In genomic region chr9:93258818-93259489, GRCh38 we compare ENCODE assay signal across 16 cellular contexts.
DNase-seq lines count a peak whose midpoint lies in the region; ATAC-seq and TF ChIP-seq lines count a peak whose summit lies in the region.
"Had no signal": no experiment of that assay in that cellular context is flagged by ENCODE, and none has a peak within 500 bp of the region (broad histone marks: within the 10 kb centered on the region; RNA-seq: fewer than 3 reads in every experiment).

No MANE protein-coding gene starts in this region.

- intact Hi-C loops in breast epithelium (cut with DNase I; ENCODE audit: low total_unique reads) (no loop called here), MCF 10A (cut with micrococcal nuclease) (no loop called here), upper lobe of right lung (cut with DNase I) (no loop called here)

- H3K36me3 ChIP-seq in breast epithelium (no peaks in the 10 kb centered on the region), upper lobe of right lung (no peaks in the 10 kb centered on the region)
- H3K36me3 ChIP-seq: adrenal gland had no signal

- TF ChIP-seq CTCF in breast epithelium (IDR thresholded peaks at IDR 0.05): no peak
- no peak for TF ChIP-seq CTCF in MCF 10A (IDR thresholded peaks at IDR 0.05; ENCODE audit: unreplicated experiment)
- TF ChIP-seq CTCF in upper lobe of right lung (IDR thresholded peaks at IDR 0.05): no peak

- no peak for TF ChIP-seq POLR2A in breast epithelium (IDR thresholded peaks at IDR 0.05)

- H3K27ac ChIP-seq in breast epithelium: no peak overlapping the region
- H3K27ac ChIP-seq in upper lobe of right lung: no peak overlapping the region
- H3K27ac ChIP-seq: adrenal gland, heart right ventricle had no signal

- ATAC-seq in activated T-cell treated with anti-CD3 and anti-CD28 coated beads, Interleukin-2, amount 50 U/mL, for 4 hours: no peak
- ATAC-seq in upper lobe of right lung (no peak), HG02571 (IDR thresholded peaks at IDR 0.05; ENCODE audit: unreplicated experiment) (no peak)
- ATAC-seq: effector memory CD8-positive, alpha-beta T cell; heart right ventricle; T-helper 17 cell had no signal

- no peak overlapping the region for H3K27ac Mint-ChIP-seq in MCF 10A (ENCODE audit: low read depth, unreplicated experiment)
- H3K27ac Mint-ChIP-seq: effector memory CD8-positive, alpha-beta T cell; T-helper 17 cell had no signal

- no peaks in the 10 kb centered on the region for H3K4me1 Mint-ChIP-seq in MCF 10A (ENCODE audit: insufficient read depth, unreplicated experiment)
- no peaks in the 10 kb centered on the region for H3K4me1 Mint-ChIP-seq in activated T-cell treated with anti-CD3 and anti-CD28 coated beads, Interleukin-2, amount 50 U/mL, for 4 hours (ENCODE audit: low read depth)

- H3K9me3 ChIP-seq in breast epithelium (no peaks in the 10 kb centered on the region), upper lobe of right lung (no peaks in the 10 kb centered on the region)
- H3K9me3 ChIP-seq: adrenal gland, heart right ventricle had no signal

- no peak overlapping the region for H3K4me3 Mint-ChIP-seq in MCF 10A (ENCODE audit: unreplicated experiment)
- no peak overlapping the region for H3K4me3 Mint-ChIP-seq in activated T-cell treated with anti-CD3 and anti-CD28 coated beads, Interleukin-2, amount 50 U/mL, for 4 hours
- H3K4me3 Mint-ChIP-seq: effector memory CD8-positive, alpha-beta T cell; T-helper 17 cell had no signal

- H3K27me3 ChIP-seq in breast epithelium: no peaks in the 10 kb centered on the region
- H3K27me3 ChIP-seq in upper lobe of right lung: no peaks in the 10 kb centered on the region
- H3K27me3 ChIP-seq: adrenal gland had no signal

- no TSS peak for BruUV-seq in MCF 10A (replicated peaks; lab: Mats Ljungman, UMichigan)

- H3K9me3 Mint-ChIP-seq in MCF 10A (ENCODE audit: unreplicated experiment): no peaks in the 10 kb centered on the region
- no peaks in the 10 kb centered on the region for H3K9me3 Mint-ChIP-seq in activated T-cell treated with anti-CD3 and anti-CD28 coated beads, Interleukin-2, amount 50 U/mL, for 4 hours
- H3K9me3 Mint-ChIP-seq: effector memory CD8-positive, alpha-beta T cell had no signal

- H3K36me3 Mint-ChIP-seq in MCF 10A (ENCODE audit: insufficient read depth, unreplicated experiment): no peaks in the 10 kb centered on the region
- no peaks in the 10 kb centered on the region for H3K36me3 Mint-ChIP-seq in activated T-cell treated with anti-CD3 and anti-CD28 coated beads, Interleukin-2, amount 50 U/mL, for 4 hours (ENCODE audit: insufficient read depth)

- H3K27me3 Mint-ChIP-seq in MCF 10A (ENCODE audit: insufficient read depth, unreplicated experiment): no peaks in the 10 kb centered on the region
- H3K27me3 Mint-ChIP-seq in activated T-cell treated with anti-CD3 and anti-CD28 coated beads, Interleukin-2, amount 50 U/mL, for 4 hours (ENCODE audit: low read depth): no peaks in the 10 kb centered on the region

- no peak overlapping the region for H3K4me3 ChIP-seq in breast epithelium
- no peak overlapping the region for H3K4me3 ChIP-seq in upper lobe of right lung
- H3K4me3 ChIP-seq: adrenal gland, heart right ventricle had no signal

- POLR2A ChIA-PET in MCF 10A (lab: Yijun Ruan, JAX): no interaction called here

- DNase-seq in breast epithelium (ENCODE audit: low spot score in 2 of 2) (peak; percentile 15 to 17), MCF 10A (ENCODE audit: unreplicated experiment) (no peak), mesenteric fat pad (ENCODE audit: low spot score) (peak; percentile 86), upper lobe of right lung (peak; percentile 48), NCI-H1105 treated with DMSO at 0.1 percent for 48 hours (lab: John Stamatoyannopoulos, UW) (no peak), inferior parietal cortex (ENCODE audit: extremely low spot score) (no peak)
- peak; percentile 2 for DNase-seq in activated T-cell treated with anti-CD3 and anti-CD28 coated beads, Interleukin-2, amount 50 U/mL, for 4 hours
- DNase-seq: central memory CD4-positive, alpha-beta T cell; COR-L47; effector memory CD8-positive, alpha-beta T cell; NCI-H2081; SHP77 had no signal

- CTCF ChIA-PET in MCF 10A (lab: Yijun Ruan, JAX): interaction anchor here (0.6 kb wide), 1 partner anchor 93 kb away, joined by 3 read pairs; no protein-coding TSS in a partner anchor

- no peaks in the 10 kb centered on the region for H3K4me1 ChIP-seq in breast epithelium
- no peaks in the 10 kb centered on the region for H3K4me1 ChIP-seq in upper lobe of right lung
- H3K4me1 ChIP-seq: adrenal gland had no signal

Comparison
In these comparisons a context has a peak if more than half of its experiments do, and no peak if none do; other contexts are left out.
1. DNase-seq: peak in breast epithelium (2 of 2), activated T-cell treated with anti-CD3 and anti-CD28 coated beads, Interleukin-2, amount 50 U/mL, for 4 hours (single experiment), mesenteric fat pad (single experiment) and upper lobe of right lung (single experiment); none in MCF 10A (single experiment), NCI-H1105 treated with DMSO at 0.1 percent for 48 hours (single experiment) and inferior parietal cortex (single experiment).